In the genomic region with DNA sequence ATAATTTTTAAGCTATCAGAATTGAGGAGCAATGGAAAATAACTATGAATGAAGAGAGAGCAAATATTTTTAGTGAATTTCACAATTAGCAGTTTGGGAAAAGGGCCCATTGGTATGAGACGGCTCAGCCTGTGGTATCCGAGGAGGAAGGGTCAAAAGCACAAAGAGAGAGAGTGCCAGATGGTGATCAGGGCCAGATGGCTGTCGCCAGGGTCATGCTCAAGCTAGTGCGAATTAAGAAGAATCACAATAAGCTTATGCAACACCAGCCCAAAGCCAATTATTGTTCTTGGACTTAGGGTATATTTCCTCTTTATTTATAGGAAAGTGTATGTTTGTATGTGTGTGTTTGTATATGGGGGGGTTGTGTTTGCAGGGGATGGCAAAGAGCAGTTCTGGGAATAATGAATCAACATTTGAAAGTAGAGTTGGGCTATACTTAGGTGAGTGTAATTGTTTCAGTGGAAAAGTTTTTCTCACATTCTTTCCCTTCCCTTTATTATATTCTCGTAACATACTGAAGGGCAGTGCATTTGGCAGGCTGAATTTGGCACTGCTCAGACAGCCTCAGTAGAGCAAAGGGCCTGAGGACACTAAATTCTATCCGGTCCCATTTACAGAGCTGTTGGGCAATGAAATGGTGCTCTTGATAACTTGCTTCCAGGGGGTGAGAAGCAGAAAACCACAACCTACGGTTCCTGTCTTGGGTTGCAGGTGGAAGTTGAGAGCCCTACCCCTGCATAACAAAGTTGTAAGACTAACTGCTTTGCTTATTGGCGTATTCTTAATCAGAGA, we compare ENCODE assay signal across 10 cellular contexts. TPM values are rescaled to one million over a fixed set of nuclear protein-coding genes. Genes with fewer than 3 reads are reported as not detected.
DNase-seq lines count a peak whose midpoint lies in the region; ATAC-seq and TF ChIP-seq lines count a peak whose summit lies in the region.
"Had no signal": no experiment of that assay in that cellular context is flagged by ENCODE, and none has a peak within 500 bp of the region (broad histone marks: within the 10 kb centered on the region; RNA-seq: fewer than 3 reads in every experiment).

No MANE protein-coding gene starts in this region.

- no peak for TF ChIP-seq RAD21 in SK-N-SH (IDR thresholded peaks at IDR 0.05; ENCODE audit: low read length)

- 84% methylated on average over 8 of the region's 8 CpGs for WGBS in SK-N-SH (ENCODE audit: low lambda C conversion rate)
- WGBS in aorta, 2 donors = 11 to 12% methylated on average over 8 of the region's 8 CpGs

- intact Hi-C loops in mucosa of descending colon (cut with DNase I, micrococcal nuclease) (loop anchor here in 1 of 2 donors (10.0 kb wide), 1 partner anchor 192 kb away; no protein-coding TSS in a partner anchor), aorta (cut with DNase I) (loop anchor here (5.0 kb wide), 1 partner anchor 189 kb away; no protein-coding TSS in a partner anchor)

- ATAC-seq in SK-N-SH treated with all-trans-retinoic acid at 6 μM for 48 hours (peak; percentile 19), mucosa of descending colon (peak; percentile 57), aorta (ENCODE audit: low FRiP score) (peak; percentile 87)

- H3K4me1 ChIP-seq in SK-N-SH (ENCODE audit: control insufficient read depth in 1 of 2, insufficient read depth in 2 of 2, low read depth in 1 of 2, low read length in 1 of 2) (peaks cover 2 to 6% of the 10 kb centered on the region in 2 experiments; a peak in 3 of 4 replicates), mucosa of descending colon (ENCODE audit: low read depth) (no peaks in the 10 kb centered on the region), aorta (ENCODE audit: control insufficient read depth in 1 of 2, insufficient read depth in 2 of 2, low read length in 2 of 2) (peaks cover 0 to 6% of the 10 kb centered on the region in 2 donors)

- no peak for TF ChIP-seq EP300 in SK-N-SH (IDR thresholded peaks at IDR 0.05; ENCODE audit: borderline replicate concordance in 1 of 2, low read depth in 1 of 2, low read length in 1 of 2)

- H3K36me3 ChIP-seq in SK-N-SH (replicated peaks in 1 of 2; ENCODE audit: control insufficient read depth in 1 of 2, insufficient read depth in 2 of 2, low read length in 1 of 2) (peaks cover 6 to 29% of the 10 kb centered on the region in 2 experiments), mucosa of descending colon (ENCODE audit: low read depth) (no peaks in the 10 kb centered on the region), aorta (ENCODE audit: control insufficient read depth in 1 of 2, insufficient read depth in 2 of 2, low read length in 1 of 2) (peaks cover 0 to 2% of the 10 kb centered on the region in 2 donors)

- POLR2A ChIA-PET in SK-N-SH (lab: Yijun Ruan, JAX) = no interaction called here

- peaks cover 18% of the 10 kb centered on the region for H3F3A ChIP-seq in SK-N-SH (replicated peaks; ENCODE audit: insufficient read depth)

- H2AFZ ChIP-seq in SK-N-SH (ENCODE audit: low read depth) = no peak overlapping the region; the same call in 1 of the 2 replicates

- H3K27ac ChIP-seq in SK-N-SH (ENCODE audit: low read depth in 2 of 2, low read length in 1 of 2) (no peak overlapping the region), aorta (ENCODE audit: low read depth in 1 of 2, low read length in 2 of 2) (peak overlapping the region in 1 of 2 donors; percentile 89)
- H3K27ac ChIP-seq: HL-60 had no signal

- no peaks in the 10 kb centered on the region for H3K79me2 ChIP-seq in SK-N-SH (ENCODE audit: insufficient read depth)

- H3K4me3 ChIP-seq in SK-N-SH (ENCODE audit: low read depth in 2 of 2, low read length in 1 of 2) (no peak overlapping the region), mucosa of descending colon (no peak overlapping the region), aorta (ENCODE audit: low read length in 2 of 2) (no peak overlapping the region)
- H3K4me3 ChIP-seq: GM12878 had no signal

- DNase-seq in SK-N-SH = no peak
- DNase-seq in dermis microvascular lymphatic vessel endothelial cell (ENCODE audit: low read depth in 2 of 2) = peak; percentile 59 to 86
- DNase-seq in mucosa of descending colon = no peak
- DNase-seq in aorta = peak in 1 of 2 donors; percentile 59
- DNase-seq in stimulated activated CD4-positive, alpha-beta T cell treated with anti-CD3 and anti-CD28 coated beads, Interleukin-4, amount 100 ng/mL, for 4 hours = no peak
- DNase-seq in NCI-H187 (lab: John Stamatoyannopoulos, UW) = no peak
- no peak for DNase-seq in mesenteric fat pad (ENCODE audit: low spot score)

- H3K27me3 ChIP-seq in SK-N-SH (ENCODE audit: insufficient read depth) (no peaks in the 10 kb centered on the region), aorta (ENCODE audit: control insufficient read depth in 1 of 2, insufficient read depth in 2 of 2, low read length in 1 of 2) (no peaks in the 10 kb centered on the region)

- no peak for TF ChIP-seq CTCF in SK-N-SH (IDR thresholded peaks at IDR 0.05)
- TF ChIP-seq CTCF in mucosa of descending colon (IDR thresholded peaks at IDR 0.05) = no peak

- no peak overlapping the region for H3K4me2 ChIP-seq in SK-N-SH

- CTCF ChIA-PET in SK-N-SH (lab: Yijun Ruan, JAX) = interaction anchor here (0.6 to 3.2 kb wide), 39 partner anchors 10 to 572 kb away, joined by 3 to 67 read pairs (median 4); partner anchors contain the start of gene DDR2

- H3K9me3 ChIP-seq in SK-N-SH = peaks cover 15% of the 10 kb centered on the region
- H3K9me3 ChIP-seq in mucosa of descending colon = peaks cover 10% of the 10 kb centered on the region
- no peaks in the 10 kb centered on the region for H3K9me3 ChIP-seq in aorta (ENCODE audit: control insufficient read depth, low read length)

- H4K20me1 ChIP-seq in SK-N-SH (ENCODE audit: insufficient read depth) = no peaks in the 10 kb centered on the region

- H3K9ac ChIP-seq in SK-N-SH = no peak overlapping the region

- H3K9me2 ChIP-seq in SK-N-SH = no peaks in the 10 kb centered on the region

TF ChIP-seq in SK-N-SH treated with all-trans-retinoic acid at 6 μM for 48 hours, 23 proteins besides CTCF, POLR2A, EP300 and RAD21 (continues in another document):
- TF ChIP-seq BACH2 (CRISPR knock-in tag; IDR thresholded peaks at IDR 0.05; ENCODE audit: borderline replicate concordance) = no peak
- TF ChIP-seq CSDC2 (CRISPR knock-in tag; IDR thresholded peaks at IDR 0.05) = no peak
- TF ChIP-seq, protein P1, sequence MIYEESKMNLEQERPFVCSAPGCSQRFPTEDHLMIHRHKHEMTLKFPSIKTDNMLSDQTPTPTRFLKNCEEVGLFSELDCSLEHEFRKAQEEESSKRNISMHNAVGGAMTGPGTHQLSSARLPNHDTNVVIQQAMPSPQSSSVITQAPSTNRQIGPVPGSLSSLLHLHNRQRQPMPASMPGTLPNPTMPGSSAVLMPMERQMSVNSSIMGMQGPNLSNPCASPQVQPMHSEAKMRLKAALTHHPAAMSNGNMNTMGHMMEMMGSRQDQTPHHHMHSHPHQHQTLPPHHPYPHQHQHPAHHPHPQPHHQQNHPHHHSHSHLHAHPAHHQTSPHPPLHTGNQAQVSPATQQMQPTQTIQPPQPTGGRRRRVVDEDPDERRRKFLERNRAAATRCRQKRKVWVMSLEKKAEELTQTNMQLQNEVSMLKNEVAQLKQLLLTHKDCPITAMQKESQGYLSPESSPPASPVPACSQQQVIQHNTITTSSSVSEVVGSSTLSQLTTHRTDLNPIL (CRISPR knock-in tag; IDR thresholded peaks at IDR 0.05; ENCODE audit: low read depth) = no peak
- TF ChIP-seq TOX (CRISPR knock-in tag; IDR thresholded peaks at IDR 0.05; ENCODE audit: borderline replicate concordance) = no peak
- no peak for TF ChIP-seq OSR1 (CRISPR knock-in tag; IDR thresholded peaks at IDR 0.05)

TF ChIP-seq in SK-N-SH, 30 proteins besides CTCF, POLR2A, EP300 and RAD21 (continues in another document):
- TF ChIP-seq JUND (IDR thresholded peaks at IDR 0.05) = no peak
- TF ChIP-seq, protein P2, sequence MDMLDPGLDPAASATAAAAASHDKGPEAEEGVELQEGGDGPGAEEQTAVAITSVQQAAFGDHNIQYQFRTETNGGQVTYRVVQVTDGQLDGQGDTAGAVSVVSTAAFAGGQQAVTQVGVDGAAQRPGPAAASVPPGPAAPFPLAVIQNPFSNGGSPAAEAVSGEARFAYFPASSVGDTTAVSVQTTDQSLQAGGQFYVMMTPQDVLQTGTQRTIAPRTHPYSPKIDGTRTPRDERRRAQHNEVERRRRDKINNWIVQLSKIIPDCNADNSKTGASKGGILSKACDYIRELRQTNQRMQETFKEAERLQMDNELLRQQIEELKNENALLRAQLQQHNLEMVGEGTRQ (IDR thresholded peaks at IDR 0.05; ENCODE audit: borderline replicate concordance, low read depth, low read length) = no peak

RNA-seq across cellular contexts. Expression of gene DDR2, which starts 19.5 kb away (rescaled TPM):
- polyA plus RNA-seq in SK-N-SH (2012; rRNA removed) = 34.0 and 55.4 TPM in 2 replicates
- polyA plus RNA-seq in SK-N-SH (2012; cell fraction: cytosol; rRNA removed) = 33.4 and 38.8 TPM in 2 replicates
- 36.1 and 68.2 TPM in 2 replicates for polyA plus RNA-seq in SK-N-SH (2012; cell fraction: nucleus; rRNA removed)
- 2.1 and 10.8 TPM in 2 replicates for total RNA-seq in dermis microvascular lymphatic vessel endothelial cell
- 100 to 1,000 TPM in 1 of 3 donors, 10 to 100 TPM in 2; 13.3 to 203 (median 28.0) TPM for total RNA-seq in mucosa of descending colon
- total RNA-seq in aorta = 100 to 1,000 TPM; 124 to 146 TPM
- polyA plus RNA-seq in aorta = 10 to 100 TPM; 24.8 to 28.5 TPM
- 187 TPM for total RNA-seq in mesenteric fat pad

RNA-seq across cellular contexts. Expression of gene UAP1, which starts 51.3 kb away (rescaled TPM):
- 32.3 and 44.1 TPM in 2 replicates for polyA plus RNA-seq in SK-N-SH (2012; rRNA removed)
- polyA plus RNA-seq in SK-N-SH (2012; cell fraction: cytosol; rRNA removed) = 49.8 and 58.0 TPM in 2 replicates
- polyA plus RNA-seq in SK-N-SH (2012; cell fraction: nucleus; rRNA removed) = 18.0 and 38.7 TPM in 2 replicates
- 39.3 and 44.0 TPM in 2 replicates for total RNA-seq in dermis microvascular lymphatic vessel endothelial cell
- total RNA-seq in mucosa of descending colon = 100 to 1,000 TPM in 2 of 3 donors, 10 to 100 TPM in 1; 91.4 to 123 (median 116) TPM
- total RNA-seq in aorta = 100 to 1,000 TPM; 101 to 138 TPM
- polyA plus RNA-seq in aorta = 10 to 100 TPM; 32.2 to 45.2 TPM
- 531 TPM for total RNA-seq in mesenteric fat pad

Comparison
In these comparisons a context has a peak if more than half of its experiments do, and no peak if none do; other contexts are left out.
1. ATAC-seq: peak in every context shown above with its lines; median percentile 87 in aorta; 57 in mucosa of descending colon; 19 in SK-N-SH treated with all-trans-retinoic acid at 6 μM for 48 hours.
2. DNase-seq: peak in dermis microvascular lymphatic vessel endothelial cell (2 of 2); none in SK-N-SH (single experiment), mucosa of descending colon (0 of 3), stimulated activated CD4-positive, alpha-beta T cell treated with anti-CD3 and anti-CD28 coated beads, Interleukin-4, amount 100 ng/mL, for 4 hours (0 of 2), NCI-H187 (0 of 2) and mesenteric fat pad (single experiment).